Comparison of ENCODE assay signal across 17 cellular contexts in the genomic region with DNA sequence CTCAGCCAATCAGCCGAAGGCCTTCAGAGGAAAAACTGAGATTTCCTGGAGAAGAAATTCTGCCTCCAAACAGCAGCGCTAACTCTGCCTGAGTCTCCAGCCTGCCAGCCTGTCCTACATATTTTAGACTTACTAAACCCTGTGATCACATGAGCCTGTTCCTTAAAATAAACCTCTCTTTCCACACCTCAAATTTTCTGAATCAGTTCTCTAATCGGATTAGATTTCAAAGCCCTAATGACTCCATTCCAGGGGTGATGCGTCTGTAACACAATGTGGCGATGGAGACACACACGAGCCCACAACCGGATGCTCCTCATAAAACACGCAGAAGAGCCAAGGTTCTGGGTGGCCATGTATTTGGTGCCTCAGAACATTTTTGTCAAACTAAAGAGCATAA.
"Had no signal": no experiment of that assay in that cellular context is flagged by ENCODE, and none has a peak within 500 bp of the region (broad histone marks: within the 10 kb centered on the region; RNA-seq: fewer than 3 reads in every experiment).

No MANE protein-coding gene starts in this region.

- H3K4me1 ChIP-seq: foreskin keratinocyte, spleen, upper lobe of left lung had no signal

- H3K9me3 ChIP-seq: mucosa of descending colon, spleen, upper lobe of left lung had no signal

- H3K27me3 ChIP-seq: foreskin keratinocyte, upper lobe of left lung had no signal

- H3K4me3 ChIP-seq: mucosa of descending colon, spleen, upper lobe of left lung had no signal

- H3K27ac ChIP-seq: foreskin keratinocyte, spleen, upper lobe of left lung had no signal

- DNase-seq: activated CD4-positive, alpha-beta T cell treated with anti-CD3 and anti-CD28 coated beads for 4 hours; activated CD4-positive, alpha-beta T cell treated with anti-CD3 and anti-CD28 coated beads, Interleukin-2, amount 50 U/mL, for 48 hours; activated CD4-positive, CD25-positive, alpha-beta regulatory T cell; activated CD8-positive, alpha-beta memory T cell treated with anti-CD3 and anti-CD28 coated beads, Interleukin-2, amount 50 U/mL, for 48 hours; activated naive CD4-positive, alpha-beta T cell treated with Interleukin-2 at 50 U/mL for 16 hours; activated naive CD8-positive, alpha-beta T cell treated with anti-CD3 and anti-CD28 coated beads for 36 hours; activated T-cell treated with anti-CD3 and anti-CD28 coated beads, Interleukin-2, amount 50 U/mL, for 4 hours; amniotic stem cell; erythroblast; foreskin keratinocyte; mucosa of descending colon; naive B cell; spleen; stimulated activated CD4-positive, alpha-beta T cell treated with anti-CD3 and anti-CD28 coated beads, Interleukin-4, amount 100 ng/mL, for 1 hour; stimulated activated naive CD4-positive, alpha-beta T cell treated with Interleukin-2 at 50 U/mL for 16 hours; T1000 had no signal

- H3K36me3 ChIP-seq: spleen, upper lobe of left lung had no signal

- ATAC-seq: activated T-cell treated with anti-CD3 and anti-CD28 coated beads, Interleukin-2, amount 50 U/mL, for 4 hours; foreskin keratinocyte; mucosa of descending colon had no signal
